Comparison of ENCODE assay signal across 28 cellular contexts in genomic region chrX:145464650-145465049, GRCh38.
"Had no signal": no experiment of that assay in that cellular context is flagged by ENCODE, and none has a peak within 500 bp of the region (broad histone marks: within the 10 kb centered on the region; RNA-seq: fewer than 3 reads in every experiment).

No MANE protein-coding gene starts in this region.

- H3K36me3 Mint-ChIP-seq: mesothelial cell of epicardium; naive B cell; natural killer cell; neural progenitor cell; stimulated activated naive B cell treated with anti-CD40 and anti-IgM and Interleukin-4, amounts not matched to agents 10 μg/mL and 1 μg/mL and 100 μg/mL, for 72 hours had no signal

- H3K36me3 ChIP-seq: left ventricle myocardium inferior, neural progenitor cell, neutrophil, ovary, stomach, thyroid gland, upper lobe of right lung had no signal

- H3K4me2 ChIP-seq: neural progenitor cell had no signal

- H3K9me3 ChIP-seq: left ventricle myocardium inferior, neutrophil, ovary, testis, thyroid gland, upper lobe of right lung had no signal

- H2AFZ ChIP-seq: neural progenitor cell had no signal

- H3K4me3 ChIP-seq: left ventricle myocardium inferior, lung, neural progenitor cell, ovary, skin epidermis, stomach, testis, thyroid gland, upper lobe of right lung had no signal

- H3K27me3 Mint-ChIP-seq: naive B cell; progenitor cell of endocrine pancreas; stimulated activated naive B cell treated with anti-CD40 and anti-IgM and Interleukin-4, amounts not matched to agents 10 μg/mL and 1 μg/mL and 100 μg/mL, for 72 hours had no signal

- H3K4me1 Mint-ChIP-seq: mesothelial cell of epicardium; naive B cell; natural killer cell; nephron progenitor cell; neural progenitor cell; stimulated activated naive B cell treated with anti-CD40 and anti-IgM and Interleukin-4, amounts not matched to agents 10 μg/mL and 1 μg/mL and 100 μg/mL, for 72 hours had no signal

- DNase-seq: islet precursor cell; left ventricle myocardium inferior; mesendoderm; naive B cell; natural killer cell; nephron progenitor cell; occipital lobe; ovary; retina; right cardiac atrium; stimulated activated CD4-positive, alpha-beta T cell treated with anti-CD3 and anti-CD28 coated beads, Interleukin-12 subunit alpha, Interleukin-12 subunit beta, amount 100 ng/mL, for 4 hours; stimulated activated CD4-positive, alpha-beta T cell treated with anti-CD3 and anti-CD28 coated beads, Interleukin-15, amount 100 ng/mL, for 24 hours; stimulated activated CD4-positive, alpha-beta T cell treated with anti-CD3 and anti-CD28 coated beads, Interleukin-2, amount 100 ng/mL, for 24 hours; stimulated activated CD4-positive, alpha-beta T cell treated with anti-CD3 and anti-CD28 coated beads, Interleukin-4, amount 100 ng/mL, for 1 hour; stimulated activated naive B cell treated with anti-CD40 and anti-IgM and Interleukin-4, amounts not matched to agents 10 μg/mL and 1 μg/mL and 100 μg/mL, for 72 hours; stimulated activated naive CD8-positive, alpha-beta T cell treated with anti-CD3 and anti-CD28 coated beads, Interleukin-15, Interleukin-2, amounts not matched to agents 100 U/mL and 50 U/mL, for 24 hours; stomach; testis; thyroid gland; trophoblast cell; upper lobe of right lung had no signal

- H3K9ac ChIP-seq: neural progenitor cell had no signal

- H3K4me3 Mint-ChIP-seq: mesothelial cell of epicardium; naive B cell; natural killer cell; nephron progenitor cell; neural progenitor cell; stimulated activated naive B cell treated with anti-CD40 and anti-IgM and Interleukin-4, amounts not matched to agents 10 μg/mL and 1 μg/mL and 100 μg/mL, for 72 hours had no signal

- H3K27ac Mint-ChIP-seq: mesothelial cell of epicardium; naive B cell; natural killer cell; nephron progenitor cell; neural progenitor cell; progenitor cell of endocrine pancreas; stimulated activated naive B cell treated with anti-CD40 and anti-IgM and Interleukin-4, amounts not matched to agents 10 μg/mL and 1 μg/mL and 100 μg/mL, for 72 hours had no signal

- H3K27me3 ChIP-seq: neural progenitor cell, neutrophil, ovary, stomach, testis, thyroid gland, upper lobe of right lung had no signal

- ATAC-seq: natural killer cell; right cardiac atrium; sciatic nerve; stimulated activated naive B cell treated with anti-CD40 and anti-IgM and Interleukin-4, amounts not matched to agents 10 μg/mL and 1 μg/mL and 100 μg/mL, for 72 hours; stimulated activated naive CD8-positive, alpha-beta T cell treated with anti-CD3 and anti-CD28 coated beads, Interleukin-15, Interleukin-2, amounts not matched to agents 100 U/mL and 50 U/mL, for 24 hours; upper lobe of right lung had no signal

- H3K27ac ChIP-seq: left ventricle myocardium inferior, neural progenitor cell, neutrophil, ovary, skin epidermis, stomach, testis, thyroid gland, upper lobe of right lung had no signal

- H3K4me1 ChIP-seq: left ventricle myocardium inferior, neural progenitor cell, stomach, testis, thyroid gland, upper lobe of right lung had no signal
